Comparison of ENCODE assay signal across 17 cellular contexts in genomic region chr1:207990455-207990854, GRCh38.
"Had no signal": no experiment of that assay in that cellular context is flagged by ENCODE, and none has a peak within 500 bp of the region (broad histone marks: within the 10 kb centered on the region; RNA-seq: fewer than 3 reads in every experiment).

No MANE protein-coding gene starts in this region.

- H3K9me3 ChIP-seq: SK-N-SH had no signal

- DNase-seq: KBM-7, MV-4-11, NCI-H1048, NCI-H1105, NCI-H1436 treated with DMSO at 0.1 percent for 48 hours, NCI-H1694, NCI-H1930, NCI-H2107, NCI-H524, NCI-H526 treated with DMSO at 0.1 percent for 48 hours, NCI-H774, PC-3, SHP77, SK-N-SH had no signal

- H3K27ac ChIP-seq: HL-60, RWPE1 had no signal

- H3K4me2 ChIP-seq: SK-N-SH had no signal

- H3K9ac ChIP-seq: SK-N-SH had no signal

- ATAC-seq: Panc1, PC-3 had no signal
